ENCODE assay signal across 19 cellular contexts in the genomic region with DNA sequence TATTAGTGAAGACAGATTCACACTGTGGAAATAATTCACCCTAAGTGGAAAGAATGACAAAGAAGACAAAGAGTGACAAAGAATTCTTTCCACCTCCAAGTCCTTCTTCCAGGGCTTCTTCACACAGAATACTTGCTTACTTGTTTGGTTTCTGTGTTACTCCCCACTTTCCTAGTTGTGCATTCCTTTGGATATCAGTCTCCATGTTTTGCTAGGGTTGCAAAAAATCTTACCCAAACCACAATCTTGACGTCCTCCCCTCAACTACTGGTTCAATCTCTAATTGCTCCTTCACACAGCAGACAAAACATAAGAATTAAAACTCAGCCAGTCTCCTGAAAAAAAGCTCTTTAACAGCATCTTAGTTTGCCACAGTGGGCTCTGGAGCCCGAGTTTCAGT.
DNase-seq lines count a peak whose midpoint lies in the region; ATAC-seq, FAIRE-seq and TF ChIP-seq lines count a peak whose summit lies in the region.
"Had no signal": no experiment of that assay in that cellular context is flagged by ENCODE, and none has a peak within 500 bp of the region (broad histone marks: within the 10 kb centered on the region; RNA-seq: fewer than 3 reads in every experiment).

No MANE protein-coding gene starts in this region.

- H3K9me3 ChIP-seq in A549 (0 out of 3 replicates have a peak, but pooled peaks cover 9% of the 10 kb centered on the region), IMR-90 (ENCODE audit: control insufficient read depth, insufficient read depth, low read length) (0 out of 2 replicates have a peak, but pooled peaks cover 2% of the 10 kb centered on the region)
- H3K9me3 ChIP-seq: Caco-2, HAP-1 had no signal

- no peak for TF ChIP-seq RAD21 in A549 (conservative IDR thresholded peaks at IDR 0.05 in 1 of 2, IDR thresholded peaks at IDR 0.05 in 1 of 2)
- TF ChIP-seq RAD21 in IMR-90 (IDR thresholded peaks at IDR 0.05; ENCODE audit: low read length) = no peak

- H2AFZ ChIP-seq in IMR-90 (replicated peaks; ENCODE audit: low read length, poor library complexity) = no peak overlapping the region

- CTCF ChIA-PET in A549 (lab: Yijun Ruan, JAX) = no interaction called here
- CTCF ChIA-PET in IMR-90 (lab: Yijun Ruan, JAX) = no interaction called here
- CTCF ChIA-PET in activated naive CD4-positive, alpha-beta T cell treated with anti-CD3 and anti-CD28 coated beads, Interleukin-2, amount 10 ng/mL, durations not matched to agents 7 days and 5 days (lab: Charles Lee) = no interaction called here

- H3K9me3 Mint-ChIP-seq in activated naive CD4-positive, alpha-beta T cell treated with anti-CD3 and anti-CD28 coated beads, Interleukin-2, amount 10 ng/mL, durations not matched to agents 7 days and 5 days = no peaks in the 10 kb centered on the region

- no peak overlapping the region for H2AK5ac ChIP-seq in IMR-90 (ENCODE audit: low read depth, low read length)

- no peak overlapping the region for H3K9ac ChIP-seq in IMR-90 (ENCODE audit: low read depth, low read length)
- H3K9ac ChIP-seq: BLaER1 had no signal

- H4K8ac ChIP-seq in IMR-90 (ENCODE audit: low read depth in 2 of 2, low read length in 2 of 2) = no peak overlapping the region

- peaks cover 6% of the 10 kb centered on the region for H3K27me3 Mint-ChIP-seq in activated naive CD4-positive, alpha-beta T cell treated with anti-CD3 and anti-CD28 coated beads, Interleukin-2, amount 10 ng/mL, durations not matched to agents 7 days and 5 days
- H3K27me3 Mint-ChIP-seq: CD4-positive, CD25-positive, alpha-beta regulatory T cell had no signal

- no peak overlapping the region for H3K27ac Mint-ChIP-seq in activated naive CD4-positive, alpha-beta T cell treated with anti-CD3 and anti-CD28 coated beads, Interleukin-2, amount 10 ng/mL, durations not matched to agents 7 days and 5 days
- H3K27ac Mint-ChIP-seq: B cell; CD4-positive, CD25-positive, alpha-beta regulatory T cell; CD8-positive, alpha-beta T cell; HFFc6 had no signal

- H3K36me3 Mint-ChIP-seq in activated naive CD4-positive, alpha-beta T cell treated with anti-CD3 and anti-CD28 coated beads, Interleukin-2, amount 10 ng/mL, durations not matched to agents 7 days and 5 days = no peaks in the 10 kb centered on the region
- H3K36me3 Mint-ChIP-seq: CD4-positive, CD25-positive, alpha-beta regulatory T cell; CD8-positive, alpha-beta T cell had no signal

- dilution Hi-C loops in IMR-90 (cut with HindIII; ENCODE audit: low sequenced_read_pairs, unreplicated experiment) = no loop called here

- intact Hi-C loops in IMR-90 (cut with micrococcal nuclease) (no loop called here), dorsolateral prefrontal cortex (cut with DNase I) (no loop called here)

- TF ChIP-seq CTCF in A549 (IDR thresholded peaks at IDR 0.05) = no peak
- no peak for TF ChIP-seq CTCF in IMR-90 (conservative IDR thresholded peaks at IDR 0.05; ENCODE audit: low read depth, low read length)
- no peak for TF ChIP-seq CTCF in dorsolateral prefrontal cortex (IDR thresholded peaks at IDR 0.05 in 54 of 56, conservative IDR thresholded peaks at IDR 0.05 in 2 of 56; ENCODE audit: low read depth in 1 of 56, partially characterized antibody in 56 of 56)

- FAIRE-seq in A549 (lab: Jason Lieb, UNC) = no peak
- FAIRE-seq: G401.6, H54 had no signal

- H2BK15ac ChIP-seq in IMR-90 (ENCODE audit: low read depth, low read length) = no peak overlapping the region

- in situ Hi-C loops in IMR-90 (cut with MboI; ENCODE audit: low sequenced_read_pairs) = no loop called here

- H3K4me1 ChIP-seq in A549 (no peaks in the 10 kb centered on the region), IMR-90 (ENCODE audit: control insufficient read depth, insufficient read depth, low read length) (no peaks in the 10 kb centered on the region)
- H3K4me1 ChIP-seq: BLaER1, Caco-2, HAP-1 had no signal

- H2AK9ac ChIP-seq in IMR-90 (replicated peaks; ENCODE audit: low read depth, low read length, poor library complexity) = no peak overlapping the region

- DNase-seq in A549 (ENCODE audit: low read depth in 1 of 2, low spot score in 1 of 2) (no peak), IMR-90 (no peak), dorsolateral prefrontal cortex (no peak), iPS-NIHi7 (ENCODE audit: extremely low spot score) (no peak)
- DNase-seq in activated naive CD4-positive, alpha-beta T cell treated with anti-CD3 and anti-CD28 coated beads, Interleukin-2, amount 10 ng/mL, durations not matched to agents 7 days and 5 days = no peak
- DNase-seq: Caco-2; CD4-positive, CD25-positive, alpha-beta regulatory T cell; CD8-positive, alpha-beta T cell; DMS153; DND-41; GOT3; HFFc6 had no signal

- no peak overlapping the region for H3K4ac ChIP-seq in IMR-90 (ENCODE audit: low read depth, low read length)

- H3K27ac ChIP-seq in A549 = no peak overlapping the region
- H3K27ac ChIP-seq in IMR-90 (ENCODE audit: insufficient read depth, low read length) = no peak overlapping the region
- H3K27ac ChIP-seq in dorsolateral prefrontal cortex = peak overlapping the region in 34 of 59 donors; percentile 3 to 79 (median 46)
- peak overlapping the region; percentile 19 for H3K27ac ChIP-seq in temporal lobe (ENCODE audit: low read depth, low read length)
- H3K27ac ChIP-seq: BLaER1, C4-2B had no signal

- BruUV-seq in IMR-90 (replicated peaks; lab: Mats Ljungman, UMichigan) = no TSS peak

- TF ChIP-seq POLR2A in A549 (IDR thresholded peaks at IDR 0.05; ENCODE audit: low read length) (no peak), IMR-90 (IDR thresholded peaks at IDR 0.05; ENCODE audit: low read depth, low read length) (no peak)

- no peaks in the 10 kb centered on the region for H3K9me1 ChIP-seq in IMR-90 (ENCODE audit: insufficient read depth, low read length)

- no peak overlapping the region for H3K4me3 Mint-ChIP-seq in activated naive CD4-positive, alpha-beta T cell treated with anti-CD3 and anti-CD28 coated beads, Interleukin-2, amount 10 ng/mL, durations not matched to agents 7 days and 5 days
- H3K4me3 Mint-ChIP-seq: B cell; CD4-positive, CD25-positive, alpha-beta regulatory T cell; CD8-positive, alpha-beta T cell; HFFc6 had no signal

- H3K4me2 ChIP-seq in A549 = no peak overlapping the region
- no peak overlapping the region for H3K4me2 ChIP-seq in IMR-90 (ENCODE audit: low read depth, low read length)
- H3K4me2 ChIP-seq: BLaER1 had no signal

- no peak overlapping the region for H3K4me3 ChIP-seq in A549
- no peak overlapping the region for H3K4me3 ChIP-seq in IMR-90 (ENCODE audit: insufficient read depth, low read depth, low read length)
- H3K4me3 ChIP-seq in dorsolateral prefrontal cortex = no peak overlapping the region
- H3K4me3 ChIP-seq: BLaER1, HAP-1 had no signal

- H3K27me3 ChIP-seq in IMR-90 (ENCODE audit: control insufficient read depth, insufficient read depth, low read length) = no peaks in the 10 kb centered on the region
- no peaks in the 10 kb centered on the region for H3K27me3 ChIP-seq in dorsolateral prefrontal cortex
- H3K27me3 ChIP-seq: BLaER1 had no signal

- no peak for TF ChIP-seq EP300 in A549 (IDR thresholded peaks at IDR 0.05)

- H3K4me1 Mint-ChIP-seq in activated naive CD4-positive, alpha-beta T cell treated with anti-CD3 and anti-CD28 coated beads, Interleukin-2, amount 10 ng/mL, durations not matched to agents 7 days and 5 days = no peaks in the 10 kb centered on the region
- H3K4me1 Mint-ChIP-seq: B cell; CD4-positive, CD25-positive, alpha-beta regulatory T cell had no signal

- no peaks in the 10 kb centered on the region for H3K79me1 ChIP-seq in IMR-90 (ENCODE audit: low read depth in 1 of 2, low read length in 2 of 2)

- 1% methylated on average over 2 of the region's 2 CpGs for WGBS in A549 (ENCODE audit: missing lambda C conversion rate)
- WGBS in IMR-90 (ENCODE audit: extremely low coverage in 2 of 2, insufficient read length in 1 of 2), 2 experiments = 50% methylated on average over 1 of the region's 2 CpGs; no CpG with 5 or more reads in 1 of the 2 experiments

- H4K5ac ChIP-seq in IMR-90 (ENCODE audit: low read depth, low read length) = no peak overlapping the region

- no peak overlapping the region for H3K56ac ChIP-seq in IMR-90 (ENCODE audit: extremely low read depth, insufficient read depth, low read length)

- no peaks in the 10 kb centered on the region for H4K20me1 ChIP-seq in IMR-90 (ENCODE audit: insufficient read depth, low read length)
- H4K20me1 ChIP-seq: BLaER1 had no signal

- no peak overlapping the region for H3K23ac ChIP-seq in IMR-90 (ENCODE audit: low read depth, low read length)

- H2BK20ac ChIP-seq in IMR-90 (ENCODE audit: low read depth, low read length) = no peak overlapping the region

- H4K91ac ChIP-seq in IMR-90 (ENCODE audit: insufficient read depth, low read depth, low read length) = no peak overlapping the region

- no peak overlapping the region for H2BK5ac ChIP-seq in IMR-90 (ENCODE audit: low read depth, low read length, poor library complexity, severe bottlenecking)

- no peak overlapping the region for H3K18ac ChIP-seq in IMR-90 (ENCODE audit: low read depth, low read length)

- H3K36me3 ChIP-seq in IMR-90 (ENCODE audit: control insufficient read depth, insufficient read depth, low read length) = no peaks in the 10 kb centered on the region
- H3K36me3 ChIP-seq: BLaER1, HAP-1 had no signal

- POLR2A ChIA-PET in A549 (lab: Yijun Ruan, JAX) = no interaction called here
- POLR2A ChIA-PET in IMR-90 (lab: Charles Lee; ENCODE audit: unreplicated experiment) = no interaction called here

- no peak overlapping the region for H3K14ac ChIP-seq in IMR-90 (replicated peaks; ENCODE audit: low read depth, low read length)

- ATAC-seq in A549 (no peak), IMR-90 (ENCODE audit: low read depth) (no peak)
- ATAC-seq: CD8-positive, alpha-beta T cell had no signal

- H2BK120ac ChIP-seq in IMR-90 (ENCODE audit: low read depth, low read length) = no peak overlapping the region

TF ChIP-seq in A549, 52 proteins besides CTCF, POLR2A, EP300 and RAD21:
- TF ChIP-seq MYC (IDR thresholded peaks at IDR 0.05; ENCODE audit: borderline replicate concordance, low read length) = no peak
- TF ChIP-seq POLR2AphosphoS2 (conservative IDR thresholded peaks at IDR 0.05; ENCODE audit: low read length) = no peak
- peak; percentile 76 for TF ChIP-seq MAFK (IDR thresholded peaks at IDR 0.05; ENCODE audit: partially characterized antibody)
- TF ChIP-seq RARB (CRISPR knock-in tag; IDR thresholded peaks at IDR 0.05) = no peak
- no peak for TF ChIP-seq KDM1A (IDR thresholded peaks at IDR 0.05; ENCODE audit: low read depth)
TF ChIP-seq in A549: peak in this region for 1.

TF ChIP-seq in IMR-90, 13 proteins besides CTCF, POLR2A, EP300 and RAD21:
- TF ChIP-seq, protein P1, sequence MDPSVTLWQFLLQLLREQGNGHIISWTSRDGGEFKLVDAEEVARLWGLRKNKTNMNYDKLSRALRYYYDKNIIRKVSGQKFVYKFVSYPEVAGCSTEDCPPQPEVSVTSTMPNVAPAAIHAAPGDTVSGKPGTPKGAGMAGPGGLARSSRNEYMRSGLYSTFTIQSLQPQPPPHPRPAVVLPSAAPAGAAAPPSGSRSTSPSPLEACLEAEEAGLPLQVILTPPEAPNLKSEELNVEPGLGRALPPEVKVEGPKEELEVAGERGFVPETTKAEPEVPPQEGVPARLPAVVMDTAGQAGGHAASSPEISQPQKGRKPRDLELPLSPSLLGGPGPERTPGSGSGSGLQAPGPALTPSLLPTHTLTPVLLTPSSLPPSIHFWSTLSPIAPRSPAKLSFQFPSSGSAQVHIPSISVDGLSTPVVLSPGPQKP (IDR thresholded peaks at IDR 0.05; ENCODE audit: borderline replicate concordance, low read depth, low read length) = no peak
- TF ChIP-seq MAFK (IDR thresholded peaks at IDR 0.05; ENCODE audit: low read depth, low read length) = peak; percentile 60

Comparison
In these comparisons a context has a peak if more than half of its experiments do, and no peak if none do; other contexts are left out.
1. H3K27ac ChIP-seq: peak in dorsolateral prefrontal cortex (34 of 59) and temporal lobe (single experiment); none in A549 (0 of 2) and IMR-90 (single experiment).